Comparison of ENCODE assay signal across 2 cellular contexts in genomic region chr14:36625014-36625413, GRCh38.
TF ChIP-seq lines count a peak whose summit lies in the region.

No MANE protein-coding gene starts in this region.

TF ChIP-seq in GM23338, 12 proteins besides CTCF, POLR2A, EP300 and RAD21:
- no peak for TF ChIP-seq EZH2 (IDR thresholded peaks at IDR 0.05; ENCODE audit: low read depth, unreplicated experiment)
- TF ChIP-seq JUNB (IDR thresholded peaks at IDR 0.05; ENCODE audit: unreplicated experiment), result no peak
- TF ChIP-seq STAT1 (IDR thresholded peaks at IDR 0.05; ENCODE audit: unreplicated experiment), result no peak
- TF ChIP-seq EZH2phosphoT487 (IDR thresholded peaks at IDR 0.05; ENCODE audit: unreplicated experiment), result no peak
- TF ChIP-seq ETS1 (IDR thresholded peaks at IDR 0.05), result no peak
- no peak for TF ChIP-seq ZNF331 (CRISPR knock-in tag; IDR thresholded peaks at IDR 0.05; ENCODE audit: low read depth)
- TF ChIP-seq CREB1 (CRISPR knock-in tag; IDR thresholded peaks at IDR 0.05; ENCODE audit: low read depth), result no peak
- TF ChIP-seq POLR2AphosphoS5 (IDR thresholded peaks at IDR 0.05; ENCODE audit: low read depth), result no peak
- no peak for TF ChIP-seq ZNF462 (CRISPR knock-in tag; IDR thresholded peaks at IDR 0.05)
- no peak for TF ChIP-seq ZNF114 (CRISPR knock-in tag; IDR thresholded peaks at IDR 0.05)

TF ChIP-seq in HepG2, 621 proteins besides CTCF, POLR2A, EP300 and RAD21 (continues in another document):
- TF ChIP-seq JARID2 (CRISPR knock-in tag; IDR thresholded peaks at IDR 0.05; ENCODE audit: insufficient replicate concordance) (no peak), KDM6A (CRISPR knock-in tag; IDR thresholded peaks at IDR 0.05; ENCODE audit: low read depth) (0 out of 2 replicates have a peak, but pooled peaks have one; percentile 25), ZNF577 (CRISPR knock-in tag; IDR thresholded peaks at IDR 0.05; ENCODE audit: borderline replicate concordance, low read depth) (no peak), NCOA1 (CRISPR knock-in tag; IDR thresholded peaks at IDR 0.05) (no peak), ZNF205 (CRISPR knock-in tag; IDR thresholded peaks at IDR 0.05) (peak; percentile 59; the same call in 1 of the 2 replicates), LCORL (IDR thresholded peaks at IDR 0.05) (no peak), LCORL (CRISPR knock-in tag; IDR thresholded peaks at IDR 0.05) (peak; percentile 43; the same call in 1 of the 2 replicates), NFE2L2 (IDR thresholded peaks at IDR 0.05; ENCODE audit: low read length) (no peak), HMG20B (CRISPR knock-in tag; conservative IDR thresholded peaks at IDR 0.05) (no peak), MAFG (CRISPR knock-in tag; IDR thresholded peaks at IDR 0.05) (no peak), GABPB1 (CRISPR knock-in tag; IDR thresholded peaks at IDR 0.05) (peak; percentile 32; the same call in 1 of the 2 replicates), SOX13 (IDR thresholded peaks at IDR 0.05) (no peak), SOX13 (CRISPR knock-in tag; conservative IDR thresholded peaks at IDR 0.05 in 1 of 2, IDR thresholded peaks at IDR 0.05 in 1 of 2) (peak in 1 of 2 experiments; percentile 26; a peak in 1 of 4 replicates), ZKSCAN8 (CRISPR knock-in tag; IDR thresholded peaks at IDR 0.05; ENCODE audit: borderline replicate concordance) (no peak), EHMT2 (IDR thresholded peaks at IDR 0.05; ENCODE audit: borderline replicate concordance, low read depth, low read length) (no peak), ZMYM4 (CRISPR knock-in tag; IDR thresholded peaks at IDR 0.05) (peak; percentile 56; the same call in 1 of the 2 replicates), RXRB (CRISPR knock-in tag; IDR thresholded peaks at IDR 0.05; ENCODE audit: borderline replicate concordance) (peak; percentile 18; the same call in 1 of the 2 replicates), ZNF629 (CRISPR knock-in tag; conservative IDR thresholded peaks at IDR 0.05) (no peak), ZNF800 (CRISPR knock-in tag; IDR thresholded peaks at IDR 0.05) (no peak), HMGXB3 (CRISPR knock-in tag; IDR thresholded peaks at IDR 0.05; ENCODE audit: borderline replicate concordance) (0 out of 2 replicates have a peak, but pooled peaks have one; percentile 25), HNF4G (IDR thresholded peaks at IDR 0.05; ENCODE audit: borderline replicate concordance, low read depth, low read length) (peak; percentile 6; the same call in 1 of the 2 replicates), HNF4G (CRISPR knock-in tag; IDR thresholded peaks at IDR 0.05; ENCODE audit: borderline replicate concordance, low read depth) (no peak), ZNF501 (CRISPR knock-in tag; IDR thresholded peaks at IDR 0.05) (0 out of 2 replicates have a peak, but pooled peaks have one; percentile 26), HDAC2 (CRISPR knock-in tag; IDR thresholded peaks at IDR 0.05) (0 out of 2 replicates have a peak, but pooled peaks have one; percentile 28), ZBTB43 (CRISPR knock-in tag; conservative IDR thresholded peaks at IDR 0.05) (no peak), MTF1 (CRISPR knock-in tag; IDR thresholded peaks at IDR 0.05) (no peak), ZBED4 (CRISPR knock-in tag; IDR thresholded peaks at IDR 0.05; ENCODE audit: borderline replicate concordance) (no peak), E2F5 (CRISPR knock-in tag; conservative IDR thresholded peaks at IDR 0.05) (no peak), AKAP8 (CRISPR knock-in tag; IDR thresholded peaks at IDR 0.05) (no peak), MIER2 (CRISPR knock-in tag; IDR thresholded peaks at IDR 0.05) (0 out of 2 replicates have a peak, but pooled peaks have one; percentile 29), NAIF1 (CRISPR knock-in tag; IDR thresholded peaks at IDR 0.05; ENCODE audit: borderline replicate concordance) (no peak), PAXIP1 (CRISPR knock-in tag; conservative IDR thresholded peaks at IDR 0.05) (peak; percentile 28), PTBP1 (IDR thresholded peaks at IDR 0.05; ENCODE audit: low read depth, low read length, poor library complexity, severe bottlenecking) (no peak), STAT6 (CRISPR knock-in tag; IDR thresholded peaks at IDR 0.05; ENCODE audit: borderline replicate concordance) (no peak), U2AF2 (IDR thresholded peaks at IDR 0.05; ENCODE audit: low read depth, low read length) (no peak), ZNF614 (CRISPR knock-in tag; IDR thresholded peaks at IDR 0.05; ENCODE audit: borderline replicate concordance) (0 out of 2 replicates have a peak, but pooled peaks have one; percentile 24), ZSCAN12 (CRISPR knock-in tag; IDR thresholded peaks at IDR 0.05) (no peak)
